24 cellular contexts compared by ENCODE assay signal in the genomic region with DNA sequence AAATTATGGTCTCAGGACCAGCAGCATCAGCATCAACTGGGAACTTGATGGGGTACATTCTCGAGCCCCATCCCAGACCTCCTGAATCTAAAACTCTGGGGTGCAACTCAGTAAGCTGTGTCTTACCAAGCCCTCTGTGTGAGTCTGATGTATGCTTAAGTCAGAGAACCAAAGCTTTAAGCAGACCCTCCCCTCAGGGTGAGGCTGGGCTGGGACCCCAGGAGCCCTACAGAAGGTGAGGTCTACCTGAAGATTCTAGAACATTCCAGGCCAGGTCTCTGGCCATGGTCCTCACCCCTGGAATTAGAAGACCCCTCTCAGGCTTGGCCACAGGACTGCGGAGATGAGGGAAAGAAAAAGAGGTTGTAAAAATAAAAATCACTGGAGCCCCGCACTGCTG.
DNase-seq lines count a peak whose midpoint lies in the region; ATAC-seq and TF ChIP-seq lines count a peak whose summit lies in the region.
"Had no signal": no experiment of that assay in that cellular context is flagged by ENCODE, and none has a peak within 500 bp of the region (broad histone marks: within the 10 kb centered on the region; RNA-seq: fewer than 3 reads in every experiment).

No MANE protein-coding gene starts in this region.

- no peak for TF ChIP-seq POLR2A in breast epithelium (IDR thresholded peaks at IDR 0.05)

- POLR2A ChIA-PET in MCF 10A (lab: Yijun Ruan, JAX), result no interaction called here

- CTCF ChIA-PET in MCF 10A (lab: Yijun Ruan, JAX), result no interaction called here

- H3K27ac Mint-ChIP-seq in MCF 10A (ENCODE audit: low read depth, unreplicated experiment), result no peak overlapping the region
- peak overlapping the region; percentile 37 for H3K27ac Mint-ChIP-seq in progenitor cell of endocrine pancreas
- H3K27ac Mint-ChIP-seq: CD4-positive, CD25-positive, alpha-beta regulatory T cell had no signal

- no peak for TF ChIP-seq CTCF in breast epithelium (IDR thresholded peaks at IDR 0.05)
- TF ChIP-seq CTCF in MCF 10A (IDR thresholded peaks at IDR 0.05; ENCODE audit: unreplicated experiment), result no peak
- TF ChIP-seq CTCF in progenitor cell of endocrine pancreas (IDR thresholded peaks at IDR 0.05; ENCODE audit: unreplicated experiment), result no peak

- H3K4me1 Mint-ChIP-seq in MCF 10A (ENCODE audit: insufficient read depth, unreplicated experiment) (no peaks in the 10 kb centered on the region), progenitor cell of endocrine pancreas (ENCODE audit: low read depth) (peaks cover 6% of the 10 kb centered on the region)
- H3K4me1 Mint-ChIP-seq: CD4-positive, CD25-positive, alpha-beta regulatory T cell had no signal

- H3K9me3 Mint-ChIP-seq in MCF 10A (ENCODE audit: unreplicated experiment) (no peaks in the 10 kb centered on the region), progenitor cell of endocrine pancreas (ENCODE audit: low read depth) (no peaks in the 10 kb centered on the region)

- no peaks in the 10 kb centered on the region for H3K36me3 Mint-ChIP-seq in MCF 10A (ENCODE audit: insufficient read depth, unreplicated experiment)
- no peaks in the 10 kb centered on the region for H3K36me3 Mint-ChIP-seq in progenitor cell of endocrine pancreas (ENCODE audit: insufficient read depth)
- H3K36me3 Mint-ChIP-seq: CD4-positive, CD25-positive, alpha-beta regulatory T cell had no signal

- no peak for ATAC-seq in GM19452 (IDR thresholded peaks at IDR 0.05; ENCODE audit: unreplicated experiment)
- no peak for ATAC-seq in left lobe of liver

- intact Hi-C loops in breast epithelium (cut with DNase I; ENCODE audit: low total_unique reads) (no loop called here), MCF 10A (cut with micrococcal nuclease) (no loop called here)

- H3K36me3 ChIP-seq in breast epithelium (no peaks in the 10 kb centered on the region), esophagus (ENCODE audit: control insufficient read depth in 2 of 2, insufficient read depth in 2 of 2, low read length in 1 of 2) (no peaks in the 10 kb centered on the region)
- H3K36me3 ChIP-seq: BE2C, SJCRH30 had no signal

- H3K4me3 ChIP-seq in breast epithelium (no peak overlapping the region), esophagus (ENCODE audit: low read depth in 1 of 2, low read length in 2 of 2) (no peak overlapping the region)
- H3K4me3 ChIP-seq: GM23248, SJCRH30 had no signal

- 93 to 95% methylated on average over 3 of the region's 3 CpGs for WGBS in esophagus, 2 donors

- H3K27me3 ChIP-seq in breast epithelium, result no peaks in the 10 kb centered on the region
- H3K27me3 ChIP-seq in esophagus (ENCODE audit: control insufficient read depth in 1 of 2, insufficient read depth in 2 of 2, low read length in 2 of 2), result no peaks in the 10 kb centered on the region
- H3K27me3 ChIP-seq: BE2C, SJCRH30 had no signal

- H3K27ac ChIP-seq in breast epithelium (peak overlapping the region; percentile 62 to 76), esophagus (ENCODE audit: low read depth in 2 of 2, low read length in 1 of 2) (peak overlapping the region; percentile 7 to 79)
- H3K27ac ChIP-seq: GM23248, SJCRH30 had no signal

- H3K9me3 ChIP-seq in breast epithelium, result no peaks in the 10 kb centered on the region
- H3K9me3 ChIP-seq in esophagus (ENCODE audit: control insufficient read depth in 2 of 2, insufficient read depth in 1 of 2, low read depth in 1 of 2, low read length in 1 of 2), result no peaks in the 10 kb centered on the region
- H3K9me3 ChIP-seq: BE2C, SJCRH30 had no signal

- BruUV-seq in MCF 10A (replicated peaks; lab: Mats Ljungman, UMichigan), result no TSS peak

- H3K4me1 ChIP-seq in breast epithelium (peaks cover 3 to 8% of the 10 kb centered on the region in 2 donors), esophagus (ENCODE audit: control insufficient read depth in 2 of 2, insufficient read depth in 2 of 2, low read length in 1 of 2) (peaks cover 4 to 15% of the 10 kb centered on the region in 2 donors)
- H3K4me1 ChIP-seq: BE2C, SJCRH30 had no signal

- no peak overlapping the region for H3K4me3 Mint-ChIP-seq in MCF 10A (ENCODE audit: unreplicated experiment)
- H3K4me3 Mint-ChIP-seq in progenitor cell of endocrine pancreas (ENCODE audit: low read depth), result no peak overlapping the region
- H3K4me3 Mint-ChIP-seq: CD4-positive, CD25-positive, alpha-beta regulatory T cell had no signal

- H3K27me3 Mint-ChIP-seq in MCF 10A (ENCODE audit: insufficient read depth, unreplicated experiment) (no peaks in the 10 kb centered on the region), progenitor cell of endocrine pancreas (peaks cover 10% of the 10 kb centered on the region)

- DNase-seq in breast epithelium (ENCODE audit: low spot score in 2 of 2) (no peak), MCF 10A (ENCODE audit: unreplicated experiment) (no peak), progenitor cell of endocrine pancreas (ENCODE audit: low spot score, unreplicated experiment) (no peak), left lobe of liver (ENCODE audit: low spot score) (no peak), GDM1 (lab: John Stamatoyannopoulos, UW) (no peak), T1000 (lab: John Stamatoyannopoulos, UW) (no peak)
- DNase-seq: 8988T; ACHN; BE2C; CD4-positive, CD25-positive, alpha-beta regulatory T cell; GM23248; H7; Kasumi-1; MV-4-11; NCI-H1105; NCI-H1436 treated with DMSO at 0.1 percent for 48 hours; NCI-H1930; NCI-H2107; NCI-H446; NCI-H524 treated with DMSO at 0.1 percent for 48 hours; NCI-H774; SJCRH30 had no signal
